Comparison of ENCODE assay signal across 1 cellular context in the genomic region with DNA sequence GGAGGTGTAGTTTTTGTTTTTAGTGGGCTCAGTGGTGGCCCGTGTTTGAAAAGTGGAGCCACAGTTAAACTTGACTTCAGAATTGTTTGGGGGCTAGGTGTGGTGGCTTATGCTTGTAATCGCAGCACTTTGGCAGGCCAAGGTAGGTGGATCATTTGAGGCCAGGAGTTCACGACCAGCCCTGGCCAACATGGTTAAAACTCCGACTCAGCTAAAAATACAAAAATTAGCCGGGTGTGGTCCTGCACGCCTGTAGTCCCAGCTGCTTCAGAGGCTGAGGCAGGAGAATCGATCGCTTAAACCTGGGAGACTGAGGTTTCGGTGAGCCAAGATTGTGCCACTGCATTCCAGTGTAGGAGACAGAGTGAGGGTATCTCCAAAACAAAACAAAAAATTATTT.
TF ChIP-seq lines count a peak whose summit lies in the region.

No MANE protein-coding gene starts in this region.

TF ChIP-seq in A549, 52 proteins besides CTCF, POLR2A, EP300 and RAD21:
- no peak for TF ChIP-seq MYC (IDR thresholded peaks at IDR 0.05; ENCODE audit: borderline replicate concordance, low read length)
- TF ChIP-seq BHLHE40 (IDR thresholded peaks at IDR 0.05; ENCODE audit: low read depth, low read length): no peak
- TF ChIP-seq PHF8 (IDR thresholded peaks at IDR 0.05; ENCODE audit: borderline replicate concordance, low read depth): no peak
- TF ChIP-seq HOXB5 (CRISPR knock-in tag; IDR thresholded peaks at IDR 0.05): no peak
- peak; percentile 87 for TF ChIP-seq MAFK (IDR thresholded peaks at IDR 0.05; ENCODE audit: partially characterized antibody)
